In genomic region chr13:44575035-44575434, GRCh38 we compare ENCODE assay signal across 8 cellular contexts. TPM values are rescaled to one million over a fixed set of nuclear protein-coding genes. Genes with fewer than 3 reads are reported as not detected.
DNase-seq lines count a peak whose midpoint lies in the region; ATAC-seq and TF ChIP-seq lines count a peak whose summit lies in the region.

No MANE protein-coding gene starts in this region.

- TF ChIP-seq CTCF in GM12865 (IDR thresholded peaks at IDR 0.05; ENCODE audit: insufficient read depth, low read depth, low read length, missing control alignments) (no peak), fibroblast of the aortic adventitia (IDR thresholded peaks at IDR 0.05; ENCODE audit: insufficient read depth, low read length) (no peak), gastrocnemius medialis (IDR thresholded peaks at IDR 0.05 in 4 of 5, conservative IDR thresholded peaks at IDR 0.05 in 1 of 5) (no peak)

- peak overlapping the region; percentile 90 for H3K27ac Mint-ChIP-seq in T-helper 17 cell

- DNase-seq in GM12865 (ENCODE audit: low read depth) (no peak), T-helper 17 cell (no peak), fibroblast of the aortic adventitia (ENCODE audit: low read depth) (no peak), gastrocnemius medialis (no peak), RKO (ENCODE audit: low spot score) (no peak), KBM-7 (no peak), iPS-NIHi7 (ENCODE audit: extremely low spot score) (no peak)

- ATAC-seq in T-helper 17 cell (no peak), gastrocnemius medialis (no peak), HG02840 (IDR thresholded peaks at IDR 0.05; ENCODE audit: low FRiP score, unreplicated experiment) (no peak)

- no peaks in the 10 kb centered on the region for H3K27me3 Mint-ChIP-seq in T-helper 17 cell

- H3K4me3 Mint-ChIP-seq in T-helper 17 cell, result peak overlapping the region; percentile 94

- peaks cover 33% of the 10 kb centered on the region for H3K4me1 Mint-ChIP-seq in T-helper 17 cell

- no peaks in the 10 kb centered on the region for H3K9me3 ChIP-seq in T-helper 17 cell (ENCODE audit: control insufficient read depth, low read length, poor library complexity, severe bottlenecking)
- H3K9me3 ChIP-seq in gastrocnemius medialis, result no peaks in the 10 kb centered on the region

- H3K4me3 ChIP-seq in GM12865 (ENCODE audit: low read depth, low read length) (peak overlapping the region; percentile 97; the same call in 1 of the 2 replicates), fibroblast of the aortic adventitia (ENCODE audit: low read depth, low read length) (peak overlapping the region; percentile 71), gastrocnemius medialis (peak overlapping the region; percentile 85 to 98 (median 97))

- H3K27me3 ChIP-seq in gastrocnemius medialis, result no peaks in the 10 kb centered on the region

- intact Hi-C loops in gastrocnemius medialis (cut with DNase I; ENCODE audit: low total_unique reads), result loop anchor here (5.0 to 10.0 kb wide), 3 partner anchors 157 to 420 kb away; no protein-coding TSS in a partner anchor

- peaks cover 5% of the 10 kb centered on the region for H3K36me3 Mint-ChIP-seq in T-helper 17 cell (ENCODE audit: low read depth)

- no peaks in the 10 kb centered on the region for H3K36me3 ChIP-seq in gastrocnemius medialis

- H3K27ac ChIP-seq in gastrocnemius medialis, result peak overlapping the region; percentile 97 to 100 (median 99)

- H3K4me1 ChIP-seq in gastrocnemius medialis, result peaks cover 31 to 41% of the 10 kb centered on the region in 2 donors

- in situ Hi-C loops in gastrocnemius medialis (cut with MboI; ENCODE audit: low sequenced_read_pairs in 4 of 4), result loop anchor here in 2 of 4 donors (25.0 kb wide), 1 partner anchor 387 kb away; no protein-coding TSS in a partner anchor
- in situ Hi-C loops in KBM-7 (cut with MboI; ENCODE audit: low pct_unique_long_range_greater_than_20kb, low sequenced_read_pairs), result no loop called here

- TF ChIP-seq POLR2A in gastrocnemius medialis (IDR thresholded peaks at IDR 0.05), result no peak

RNA-seq across cellular contexts. Expression of gene TSC22D1, which starts 1.1 kb away (rescaled TPM):
- total RNA-seq in T-helper 17 cell (10 to 100 TPM; 31.2 to 85.4 TPM), fibroblast of the aortic adventitia (ENCODE audit: low replicate concordance) (48.6 and 94.5 TPM in 2 replicates), gastrocnemius medialis (100 to 1,000 TPM; 119 to 325 (median 193) TPM)
